In genomic region chr1:18458133-18458750, GRCh38 we compare ENCODE assay signal across 26 cellular contexts. TPM values are rescaled to one million over a fixed set of nuclear protein-coding genes. Genes with fewer than 3 reads are reported as not detected.
"Had no signal": no experiment of that assay in that cellular context is flagged by ENCODE, and none has a peak within 500 bp of the region (broad histone marks: within the 10 kb centered on the region; RNA-seq: fewer than 3 reads in every experiment).

No MANE protein-coding gene starts in this region.

- H3K4me1 ChIP-seq: colonic mucosa, lower lobe of right lung, prostate gland, sigmoid colon, testis, tibial artery had no signal

- H3K9me3 ChIP-seq: colonic mucosa, esophagus squamous epithelium, lower lobe of right lung, prostate gland, sigmoid colon, testis, tibial artery had no signal

- H3K9me3 Mint-ChIP-seq: dendritic cell treated with granulocyte-macrophage colony-stimulating factor and Interleukin-4, amounts not matched to agents 40 ng/mL and 50 ng/mL, for 4 days; naive thymus-derived CD8-positive, alpha-beta T cell; neural crest cell; type B pancreatic cell had no signal

- H3K27me3 ChIP-seq: colonic mucosa, testis had no signal

- H3K36me3 Mint-ChIP-seq: naive thymus-derived CD8-positive, alpha-beta T cell; stimulated activated memory B cell treated with anti-CD40 and anti-IgM and Interleukin-4, amounts not matched to agents 10 μg/mL and 1 μg/mL and 100 μg/mL, for 72 hours; type B pancreatic cell had no signal

- H3K27ac ChIP-seq: colonic mucosa, esophagus squamous epithelium, lower lobe of right lung, prostate gland, sigmoid colon, testis, tibial artery had no signal

- DNase-seq: colonic mucosa; effector memory CD4-positive, alpha-beta T cell; erythroblast; esophagus squamous epithelium; foreskin melanocyte; head of caudate nucleus; left ventricle myocardium superior; lower lobe of right lung; naive thymus-derived CD8-positive, alpha-beta T cell; nucleus accumbens; right cardiac atrium; sigmoid colon; stimulated activated CD4-positive, alpha-beta T cell treated with anti-CD3 and anti-CD28 coated beads, Interleukin-4, amount 100 ng/mL, for 4 hours; stimulated activated naive CD8-positive, alpha-beta T cell treated with anti-CD3 and anti-CD28 coated beads, Interleukin-15, Interleukin-2, amounts not matched to agents 100 U/mL and 50 U/mL, for 24 hours; testis; tibial artery had no signal

- H3K4me3 Mint-ChIP-seq: dendritic cell treated with granulocyte-macrophage colony-stimulating factor and Interleukin-4, amounts not matched to agents 40 ng/mL and 50 ng/mL, for 4 days; naive thymus-derived CD8-positive, alpha-beta T cell; neural crest cell; stimulated activated memory B cell treated with anti-CD40 and anti-IgM and Interleukin-4, amounts not matched to agents 10 μg/mL and 1 μg/mL and 100 μg/mL, for 72 hours; type B pancreatic cell had no signal

- H3K4me1 Mint-ChIP-seq: naive thymus-derived CD8-positive, alpha-beta T cell; stimulated activated memory B cell treated with anti-CD40 and anti-IgM and Interleukin-4, amounts not matched to agents 10 μg/mL and 1 μg/mL and 100 μg/mL, for 72 hours had no signal

- H3K36me3 ChIP-seq: colonic mucosa, esophagus squamous epithelium, lower lobe of right lung, prostate gland, sigmoid colon, tibial artery had no signal

- H3K27ac Mint-ChIP-seq: dendritic cell treated with granulocyte-macrophage colony-stimulating factor and Interleukin-4, amounts not matched to agents 40 ng/mL and 50 ng/mL, for 4 days; naive thymus-derived CD8-positive, alpha-beta T cell; stimulated activated memory B cell treated with anti-CD40 and anti-IgM and Interleukin-4, amounts not matched to agents 10 μg/mL and 1 μg/mL and 100 μg/mL, for 72 hours; type B pancreatic cell had no signal

- FAIRE-seq: keratinocyte had no signal

- H3K4me3 ChIP-seq: colonic mucosa, esophagus squamous epithelium, lower lobe of right lung, prostate gland, sigmoid colon, testis, tibial artery had no signal

- ATAC-seq: left ventricle myocardium superior; lower lobe of right lung; naive thymus-derived CD8-positive, alpha-beta T cell; right cardiac atrium; stimulated activated memory B cell treated with anti-CD40 and anti-IgM and Interleukin-4, amounts not matched to agents 10 μg/mL and 1 μg/mL and 100 μg/mL, for 72 hours; stimulated activated naive CD8-positive, alpha-beta T cell treated with anti-CD3 and anti-CD28 coated beads, Interleukin-15, Interleukin-2, amounts not matched to agents 100 U/mL and 50 U/mL, for 24 hours had no signal

RNA-seq across cellular contexts. Expression of gene KLHDC7A, which starts 22.5 kb away (rescaled TPM):
- total RNA-seq: cerebellum; left ventricle myocardium superior; myocyte; naive thymus-derived CD8-positive, alpha-beta T cell; neural crest cell; osteocyte; skeletal muscle tissue had no signal
- polyA plus RNA-seq: keratinocyte; naive thymus-derived CD8-positive, alpha-beta T cell had no signal
